28 cellular contexts compared by ENCODE assay signal in the genomic region with DNA sequence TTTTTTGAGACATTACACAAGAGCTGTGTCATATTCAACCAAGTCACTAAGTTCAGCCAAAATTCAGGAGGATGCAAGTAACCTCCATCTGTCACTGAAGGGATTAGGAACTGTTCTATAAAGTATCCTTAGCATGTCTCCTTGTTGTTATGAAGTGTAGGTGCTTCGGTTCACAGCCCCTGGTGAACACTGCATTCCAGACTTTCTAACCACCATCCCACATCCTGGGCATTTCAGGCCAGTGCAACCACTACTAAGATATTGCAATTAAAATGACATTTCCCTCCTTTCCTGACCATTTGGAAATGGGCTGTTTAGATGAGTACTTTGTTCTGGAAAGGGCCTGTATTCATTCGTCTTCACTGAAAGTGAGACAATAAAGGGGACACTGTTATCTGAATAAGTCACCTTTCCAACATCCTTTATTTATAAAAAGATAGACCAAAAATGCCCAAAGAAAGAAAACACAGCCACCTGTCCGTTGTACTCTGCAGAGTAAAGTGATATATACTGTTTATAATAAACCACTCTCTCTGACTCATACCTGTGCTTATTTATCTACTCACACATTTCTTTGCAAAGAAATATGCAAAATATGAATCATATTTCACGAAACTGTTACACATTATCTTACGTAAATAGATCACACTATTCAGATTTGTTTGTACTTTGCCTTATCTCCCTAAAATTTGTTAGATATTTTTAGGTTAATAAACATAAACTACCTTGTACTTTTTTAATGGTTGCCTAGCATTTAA.
DNase-seq lines count a peak whose midpoint lies in the region; ATAC-seq, FAIRE-seq and TF ChIP-seq lines count a peak whose summit lies in the region.
"Had no signal": no experiment of that assay in that cellular context is flagged by ENCODE, and none has a peak within 500 bp of the region (broad histone marks: within the 10 kb centered on the region; RNA-seq: fewer than 3 reads in every experiment).

No MANE protein-coding gene starts in this region.

- no peaks in the 10 kb centered on the region for H3K36me3 Mint-ChIP-seq in astrocyte (ENCODE audit: low read depth, unreplicated experiment)
- no peaks in the 10 kb centered on the region for H3K36me3 Mint-ChIP-seq in activated CD8-positive, alpha-beta memory T cell treated with anti-CD3 and anti-CD28 coated beads, Interleukin-2, amount 10 ng/mL, durations not matched to agents 7 days and 5 days
- H3K36me3 Mint-ChIP-seq: CD14-positive monocyte had no signal

- H3K4me3 ChIP-seq in astrocyte (ENCODE audit: insufficient read depth, low read depth, low read length) (no peak overlapping the region), kidney epithelial cell (ENCODE audit: low read depth, low read length) (no peak overlapping the region)
- H3K4me3 ChIP-seq: colonic mucosa, heart left ventricle, lower lobe of right lung, suprapubic skin, upper lobe of right lung had no signal

- no peak overlapping the region for H3K9ac ChIP-seq in astrocyte (ENCODE audit: low read length)

- no peaks in the 10 kb centered on the region for H3K27me3 ChIP-seq in astrocyte (ENCODE audit: insufficient read depth, low read length)
- H3K27me3 ChIP-seq in kidney epithelial cell (ENCODE audit: control insufficient read depth, insufficient read depth, low read length): no peaks in the 10 kb centered on the region
- H3K27me3 ChIP-seq: brain microvascular endothelial cell, colonic mucosa, heart left ventricle, suprapubic skin, upper lobe of right lung had no signal

- H3K79me2 ChIP-seq in astrocyte (ENCODE audit: insufficient read depth, low read length): no peaks in the 10 kb centered on the region

- no peaks in the 10 kb centered on the region for H3K36me3 ChIP-seq in astrocyte (ENCODE audit: insufficient read depth, low read length)
- H3K36me3 ChIP-seq in kidney epithelial cell (ENCODE audit: control insufficient read depth, insufficient read depth, low read length): no peaks in the 10 kb centered on the region
- H3K36me3 ChIP-seq: brain microvascular endothelial cell, colonic mucosa, heart left ventricle, lower lobe of right lung, suprapubic skin, upper lobe of right lung had no signal

- H3K4me2 ChIP-seq in astrocyte (ENCODE audit: low read length): no peak overlapping the region

- ATAC-seq in activated CD8-positive, alpha-beta memory T cell treated with anti-CD3 and anti-CD28 coated beads, Interleukin-2, amount 10 ng/mL, durations not matched to agents 7 days and 5 days: no peak
- ATAC-seq in GM18520 (IDR thresholded peaks at IDR 0.05; ENCODE audit: unreplicated experiment): no peak
- ATAC-seq: effector memory CD8-positive, alpha-beta T cell; heart left ventricle; lower lobe of right lung; natural killer cell; SK-N-SH treated with all-trans-retinoic acid at 6 μM for 48 hours; upper lobe of right lung had no signal

- DNase-seq in H54 (ENCODE audit: insufficient read length, low spot score) (no peak), NCI-H524 treated with DMSO at 0.1 percent for 48 hours (lab: John Stamatoyannopoulos, UW) (peak; percentile 76), astrocyte (ENCODE audit: low read depth) (peak; percentile 0), kidney epithelial cell (ENCODE audit: low read depth) (peak; percentile 14), ureter (ENCODE audit: low spot score) (no peak)
- DNase-seq in activated CD8-positive, alpha-beta memory T cell treated with anti-CD3 and anti-CD28 coated beads, Interleukin-2, amount 10 ng/mL, durations not matched to agents 7 days and 5 days: no peak
- DNase-seq: activated CD4-positive, alpha-beta T cell treated with anti-CD3 and anti-CD28 coated beads for 48 hours; activated gamma-delta T cell; activated T-cell treated with anti-CD3 and anti-CD28 coated beads, Interleukin-2, amount 50 U/mL, for 24 hours; brain microvascular endothelial cell; Calu3; colonic mucosa; effector memory CD8-positive, alpha-beta T cell; heart left ventricle; KBM-7; lower lobe of right lung; natural killer cell; NCI-H1417 treated with DMSO at 0.1 percent for 48 hours; NCI-H2081; stimulated activated naive CD4-positive, alpha-beta T cell; upper lobe of right lung had no signal

- CTCF ChIA-PET in activated CD8-positive, alpha-beta memory T cell treated with anti-CD3 and anti-CD28 coated beads, Interleukin-2, amount 10 ng/mL, durations not matched to agents 7 days and 5 days (lab: Charles Lee): no interaction called here

- TF ChIP-seq POLR2A in H54 (IDR thresholded peaks at IDR 0.05; ENCODE audit: low read depth, low read length): no peak

- H2AFZ ChIP-seq in astrocyte (ENCODE audit: low read depth, low read length): no peak overlapping the region

- no peaks in the 10 kb centered on the region for H4K20me1 ChIP-seq in astrocyte (ENCODE audit: insufficient read depth, low read length)

- TF ChIP-seq CTCF in astrocyte (IDR thresholded peaks at IDR 0.05; ENCODE audit: insufficient read depth, low read depth, low read length): no peak
- no peak for TF ChIP-seq CTCF in kidney epithelial cell (IDR thresholded peaks at IDR 0.05; ENCODE audit: insufficient read depth, low read length, poor library complexity, severe bottlenecking)

- H3K9me3 Mint-ChIP-seq in astrocyte (ENCODE audit: unreplicated experiment): peaks cover 5% of the 10 kb centered on the region
- H3K9me3 Mint-ChIP-seq in activated CD8-positive, alpha-beta memory T cell treated with anti-CD3 and anti-CD28 coated beads, Interleukin-2, amount 10 ng/mL, durations not matched to agents 7 days and 5 days (ENCODE audit: low read depth): peaks cover 4% of the 10 kb centered on the region

- no peaks in the 10 kb centered on the region for H3K27me3 Mint-ChIP-seq in astrocyte (ENCODE audit: low read depth, unreplicated experiment)
- no peaks in the 10 kb centered on the region for H3K27me3 Mint-ChIP-seq in activated CD8-positive, alpha-beta memory T cell treated with anti-CD3 and anti-CD28 coated beads, Interleukin-2, amount 10 ng/mL, durations not matched to agents 7 days and 5 days
- H3K27me3 Mint-ChIP-seq: activated T-cell treated with anti-CD3 and anti-CD28 coated beads, Interleukin-2, amount 50 U/mL, for 24 hours; effector memory CD8-positive, alpha-beta T cell had no signal

- no peaks in the 10 kb centered on the region for H3K9me3 ChIP-seq in astrocyte (ENCODE audit: insufficient read depth, low read depth, low read length)
- H3K9me3 ChIP-seq: colonic mucosa, lower lobe of right lung, suprapubic skin, upper lobe of right lung had no signal

- H3K4me1 Mint-ChIP-seq in astrocyte (ENCODE audit: low read depth, unreplicated experiment): peaks cover 8% of the 10 kb centered on the region
- H3K4me1 Mint-ChIP-seq in activated CD8-positive, alpha-beta memory T cell treated with anti-CD3 and anti-CD28 coated beads, Interleukin-2, amount 10 ng/mL, durations not matched to agents 7 days and 5 days: no peaks in the 10 kb centered on the region
- H3K4me1 Mint-ChIP-seq: CD14-positive monocyte, natural killer cell had no signal

- no peak overlapping the region for H3K4me3 Mint-ChIP-seq in astrocyte (ENCODE audit: unreplicated experiment)
- H3K4me3 Mint-ChIP-seq in activated CD8-positive, alpha-beta memory T cell treated with anti-CD3 and anti-CD28 coated beads, Interleukin-2, amount 10 ng/mL, durations not matched to agents 7 days and 5 days: no peak overlapping the region
- H3K4me3 Mint-ChIP-seq: activated T-cell treated with anti-CD3 and anti-CD28 coated beads, Interleukin-2, amount 50 U/mL, for 24 hours; CD14-positive monocyte; effector memory CD8-positive, alpha-beta T cell; natural killer cell had no signal

- H3K4me1 ChIP-seq in astrocyte (ENCODE audit: insufficient read depth, low read length): no peaks in the 10 kb centered on the region
- H3K4me1 ChIP-seq: colonic mucosa, heart left ventricle, lower lobe of right lung, suprapubic skin, upper lobe of right lung had no signal

- FAIRE-seq in H54 (lab: Jason Lieb, UNC) (peak; percentile 92), astrocyte (lab: Jason Lieb, UNC) (no peak)
- FAIRE-seq: H1, HTR-8/SVneo had no signal

- H3K27ac ChIP-seq in astrocyte (ENCODE audit: low read depth, low read length): no peak overlapping the region
- H3K27ac ChIP-seq: brain microvascular endothelial cell, colonic mucosa, heart left ventricle, lower lobe of right lung, suprapubic skin, upper lobe of right lung, VCaP had no signal

- no peak overlapping the region for H3K27ac Mint-ChIP-seq in astrocyte (ENCODE audit: unreplicated experiment)
- H3K27ac Mint-ChIP-seq in activated CD8-positive, alpha-beta memory T cell treated with anti-CD3 and anti-CD28 coated beads, Interleukin-2, amount 10 ng/mL, durations not matched to agents 7 days and 5 days: no peak overlapping the region
- H3K27ac Mint-ChIP-seq: activated T-cell treated with anti-CD3 and anti-CD28 coated beads, Interleukin-2, amount 50 U/mL, for 24 hours; CD14-positive monocyte; effector memory CD8-positive, alpha-beta T cell; natural killer cell had no signal

Comparison
In these comparisons a context has a peak if more than half of its experiments do, and no peak if none do; other contexts are left out.
1. DNase-seq: peak in NCI-H524 treated with DMSO at 0.1 percent for 48 hours (single experiment), astrocyte (single experiment) and kidney epithelial cell (single experiment); none in H54 (single experiment), activated CD8-positive, alpha-beta memory T cell treated with anti-CD3 and anti-CD28 coated beads, Interleukin-2, amount 10 ng/mL, durations not matched to agents 7 days and 5 days (single experiment) and ureter (single experiment).